Comparison of ENCODE assay signal across 35 cellular contexts in the genomic region with DNA sequence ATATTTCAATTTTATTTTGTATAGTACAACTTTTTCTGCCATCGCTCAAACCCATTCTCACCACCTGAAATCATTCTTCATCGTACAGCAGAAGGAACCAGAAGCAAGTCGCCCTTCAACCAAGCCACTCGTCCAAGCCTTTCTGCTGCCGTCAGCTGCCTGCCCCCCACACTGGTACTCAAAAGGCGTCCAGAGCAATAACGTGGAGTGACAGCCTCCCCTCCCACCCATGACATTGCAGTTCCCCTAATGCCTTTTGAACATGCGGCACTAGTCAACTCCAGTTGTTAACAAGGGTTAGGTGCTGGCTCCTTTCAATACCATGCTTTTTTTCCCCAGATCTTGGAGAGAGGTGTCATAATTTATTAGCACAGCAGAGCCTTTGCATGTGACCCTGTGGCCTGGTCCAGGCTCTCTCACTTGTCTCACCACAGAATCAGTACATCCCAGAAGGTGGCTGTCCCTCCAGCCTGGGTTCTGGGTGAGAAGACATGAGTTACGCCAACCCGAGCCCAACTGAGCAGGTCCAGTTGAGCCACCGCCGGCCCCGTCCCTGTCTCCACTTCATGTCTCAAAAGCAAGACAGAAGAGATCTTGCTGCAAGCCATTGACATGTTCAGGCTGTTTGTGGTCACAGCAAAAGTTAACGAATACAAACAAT. TPM values are rescaled to one million over a fixed set of nuclear protein-coding genes. Genes with fewer than 3 reads are reported as not detected.
"Had no signal": no experiment of that assay in that cellular context is flagged by ENCODE, and none has a peak within 500 bp of the region (broad histone marks: within the 10 kb centered on the region; RNA-seq: fewer than 3 reads in every experiment).

No MANE protein-coding gene starts in this region.

- H3K4me1 ChIP-seq: adrenal gland, body of pancreas, gastroesophageal sphincter had no signal

- H3K9me3 Mint-ChIP-seq: activated CD4-positive, alpha-beta memory T cell treated with anti-CD3 and anti-CD28 coated beads for 36 hours; activated CD4-positive, alpha-beta T cell treated with anti-CD3 and anti-CD28 coated beads, Interleukin-2, amount 10 ng/mL, durations not matched to agents 24 days and 14 days; activated naive CD4-positive, alpha-beta T cell treated with anti-CD3 and anti-CD28 coated beads, Interleukin-2, amount 50 U/mL, for 24 hours; activated naive CD8-positive, alpha-beta T cell treated with anti-CD3 and anti-CD28 coated beads for 36 hours; activated naive CD8-positive, alpha-beta T cell treated with anti-CD3 and anti-CD28 coated beads, Interleukin-2, amount 50 U/mL, for 24 hours; activated T-helper 1 cell treated with anti-CD3 and anti-CD28 coated beads, Interleukin-12 subunit alpha, Interleukin-12 subunit beta, Interleukin-2, Interleukin-4 antibody, amounts not matched to agents 30 ng/mL and 10 ng/mL and 1 ng/mL, durations not matched to agents 14 hours and 24 hours and 36 hours; activated T-helper 2 cell treated with anti-CD3 and anti-CD28 coated beads, Interferon-gamma antibody, Interleukin-2, Interleukin-4, amounts not matched to agents 10 μg/mL and 5 μg/mL and 100 μg/mL, durations not matched to agents 14 hours and 24 hours and 36 hours; effector memory CD8-positive, alpha-beta T cell had no signal

- H3K4me1 Mint-ChIP-seq: activated CD8-positive, alpha-beta memory T cell treated with anti-CD3 and anti-CD28 coated beads, Interleukin-2, amount 10 ng/mL, durations not matched to agents 7 days and 5 days had no signal

- H3K36me3 Mint-ChIP-seq: activated CD4-positive, alpha-beta memory T cell treated with anti-CD3 and anti-CD28 coated beads for 36 hours; activated CD8-positive, alpha-beta memory T cell treated with anti-CD3 and anti-CD28 coated beads, Interleukin-2, amount 10 ng/mL, durations not matched to agents 7 days and 5 days; activated naive CD4-positive, alpha-beta T cell treated with anti-CD3 and anti-CD28 coated beads, Interleukin-2, amount 50 U/mL, for 24 hours; activated naive CD8-positive, alpha-beta T cell treated with anti-CD3 and anti-CD28 coated beads for 36 hours had no signal

- H3K4me3 Mint-ChIP-seq: activated CD4-positive, alpha-beta memory T cell treated with anti-CD3 and anti-CD28 coated beads for 36 hours; activated CD4-positive, alpha-beta T cell treated with anti-CD3 and anti-CD28 coated beads for 36 hours; activated CD4-positive, alpha-beta T cell treated with anti-CD3 and anti-CD28 coated beads, Interleukin-2, amount 10 ng/mL, durations not matched to agents 24 days and 14 days; activated CD8-positive, alpha-beta memory T cell treated with anti-CD3 and anti-CD28 coated beads, Interleukin-2, amount 10 ng/mL, durations not matched to agents 7 days and 5 days; activated CD8-positive, alpha-beta T cell treated with anti-CD3 and anti-CD28 coated beads, Interleukin-2, amount 10 ng/mL, durations not matched to agents 7 days and 5 days; activated naive CD4-positive, alpha-beta T cell treated with anti-CD3 and anti-CD28 coated beads, Interleukin-2, amount 50 U/mL, for 24 hours; activated naive CD8-positive, alpha-beta T cell treated with anti-CD3 and anti-CD28 coated beads for 36 hours; activated naive CD8-positive, alpha-beta T cell treated with anti-CD3 and anti-CD28 coated beads, Interleukin-2, amount 50 U/mL, for 24 hours; activated T-helper 1 cell treated with anti-CD3 and anti-CD28 coated beads, Interleukin-12 subunit alpha, Interleukin-12 subunit beta, Interleukin-2, Interleukin-4 antibody, amounts not matched to agents 30 ng/mL and 10 ng/mL and 1 ng/mL, durations not matched to agents 14 hours and 24 hours and 36 hours; effector memory CD8-positive, alpha-beta T cell had no signal

- H3K9me3 ChIP-seq: adrenal gland, body of pancreas, esophagus squamous epithelium had no signal

- H3K4me3 ChIP-seq: adrenal gland, body of pancreas, esophagus squamous epithelium, gastroesophageal sphincter had no signal

- ATAC-seq: activated CD4-positive, alpha-beta T cell treated with anti-CD3 and anti-CD28 coated beads for 36 hours; activated CD8-positive, alpha-beta memory T cell treated with anti-CD3 and anti-CD28 coated beads, Interleukin-2, amount 10 ng/mL, durations not matched to agents 7 days and 5 days; activated CD8-positive, alpha-beta T cell treated with anti-CD3 and anti-CD28 coated beads, Interleukin-2, amount 10 ng/mL, durations not matched to agents 7 days and 5 days; activated naive CD8-positive, alpha-beta T cell treated with anti-CD3 and anti-CD28 coated beads, Interleukin-2, amount 50 U/mL, for 24 hours; body of pancreas; effector memory CD8-positive, alpha-beta T cell; gastroesophageal sphincter had no signal

- H3K27ac ChIP-seq: adrenal gland, body of pancreas, epithelial cell of prostate, esophagus squamous epithelium, gastroesophageal sphincter had no signal

- H3K36me3 ChIP-seq: adrenal gland, esophagus squamous epithelium, gastroesophageal sphincter had no signal

- H3K27me3 ChIP-seq: adrenal gland, body of pancreas had no signal

- DNase-seq: activated CD4-positive, alpha-beta memory T cell treated with anti-CD3 and anti-CD28 coated beads for 36 hours; activated CD4-positive, alpha-beta T cell treated with anti-CD3 and anti-CD28 coated beads for 36 hours; activated CD4-positive, alpha-beta T cell treated with anti-CD3 and anti-CD28 coated beads, Interleukin-2, amount 10 ng/mL, durations not matched to agents 24 days and 14 days; activated CD4-positive, CD25-positive, alpha-beta regulatory T cell; activated CD4-positive, CD25-positive, alpha-beta regulatory T cell treated with anti-CD3 and anti-CD28 coated beads, Interleukin-2, amount 50 U/mL, for 72 hours; activated CD8-positive, alpha-beta memory T cell treated with anti-CD3 and anti-CD28 coated beads, Interleukin-2, amount 10 ng/mL, durations not matched to agents 7 days and 5 days; activated CD8-positive, alpha-beta memory T cell treated with anti-CD3 and anti-CD28 coated beads, Interleukin-2, amount 50 U/mL, for 4 hours; activated CD8-positive, alpha-beta T cell treated with anti-CD3 and anti-CD28 coated beads, Interleukin-2, amount 10 ng/mL, durations not matched to agents 7 days and 5 days; activated gamma-delta T cell treated with Interleukin-2 at 50 U/mL for 16 hours; activated naive CD4-positive, alpha-beta T cell treated with Interleukin-2 at 50 U/mL for 16 hours; activated naive CD8-positive, alpha-beta T cell treated with anti-CD3 and anti-CD28 coated beads for 36 hours; activated naive CD8-positive, alpha-beta T cell treated with anti-CD3 and anti-CD28 coated beads, Interleukin-2, amount 50 U/mL, for 24 hours; activated T-cell treated with anti-CD3 and anti-CD28 coated beads, Interleukin-2, amount 50 U/mL, for 1 hour; activated T-cell treated with anti-CD3 and anti-CD28 coated beads, Interleukin-2, amount 50 U/mL, for 48 hours; adrenal gland; amygdala; aorta; body of pancreas; caudate nucleus; cortex of kidney; dermis blood vessel endothelial cell; effector CD4-positive, alpha-beta T cell; effector memory CD8-positive, alpha-beta T cell; esophagus squamous epithelium; foreskin melanocyte; T-helper 2 cell had no signal

- H3K27me3 Mint-ChIP-seq: activated naive CD4-positive, alpha-beta T cell treated with anti-CD3 and anti-CD28 coated beads, Interleukin-2, amount 50 U/mL, for 24 hours had no signal

- H3K27ac Mint-ChIP-seq: activated CD4-positive, alpha-beta memory T cell treated with anti-CD3 and anti-CD28 coated beads for 36 hours; activated CD4-positive, alpha-beta T cell treated with anti-CD3 and anti-CD28 coated beads for 36 hours; activated CD4-positive, alpha-beta T cell treated with anti-CD3 and anti-CD28 coated beads, Interleukin-2, amount 10 ng/mL, durations not matched to agents 24 days and 14 days; activated CD8-positive, alpha-beta memory T cell treated with anti-CD3 and anti-CD28 coated beads, Interleukin-2, amount 10 ng/mL, durations not matched to agents 7 days and 5 days; activated CD8-positive, alpha-beta T cell treated with anti-CD3 and anti-CD28 coated beads, Interleukin-2, amount 10 ng/mL, durations not matched to agents 7 days and 5 days; activated naive CD4-positive, alpha-beta T cell treated with anti-CD3 and anti-CD28 coated beads, Interleukin-2, amount 50 U/mL, for 24 hours; activated naive CD8-positive, alpha-beta T cell treated with anti-CD3 and anti-CD28 coated beads for 36 hours; activated naive CD8-positive, alpha-beta T cell treated with anti-CD3 and anti-CD28 coated beads, Interleukin-2, amount 50 U/mL, for 24 hours; activated T-helper 1 cell treated with anti-CD3 and anti-CD28 coated beads, Interleukin-12 subunit alpha, Interleukin-12 subunit beta, Interleukin-2, Interleukin-4 antibody, amounts not matched to agents 30 ng/mL and 10 ng/mL and 1 ng/mL, durations not matched to agents 14 hours and 24 hours and 36 hours; activated T-helper 2 cell treated with anti-CD3 and anti-CD28 coated beads, Interferon-gamma antibody, Interleukin-2, Interleukin-4, amounts not matched to agents 10 μg/mL and 5 μg/mL and 100 μg/mL, durations not matched to agents 14 hours and 24 hours and 36 hours; effector memory CD8-positive, alpha-beta T cell had no signal

RNA-seq across cellular contexts. Expression of gene UBE2QL1, which starts 50.0 kb away (rescaled TPM):
- total RNA-seq: activated CD4-positive, alpha-beta memory T cell treated with anti-CD3 and anti-CD28 coated beads for 36 hours; activated CD4-positive, alpha-beta T cell treated with anti-CD3 and anti-CD28 coated beads for 36 hours; activated CD8-positive, alpha-beta memory T cell treated with anti-CD3 and anti-CD28 coated beads for 36 hours; activated CD8-positive, alpha-beta T cell treated with anti-CD3 and anti-CD28 coated beads, Interleukin-2, amount 10 ng/mL, durations not matched to agents 7 days and 5 days; activated naive CD8-positive, alpha-beta T cell treated with anti-CD3 and anti-CD28 coated beads for 36 hours; fibroblast of lung; fibroblast of villous mesenchyme; glomerular endothelial cell had no signal
- polyA plus RNA-seq: fibroblast of lung had no signal
